In the genomic region with DNA sequence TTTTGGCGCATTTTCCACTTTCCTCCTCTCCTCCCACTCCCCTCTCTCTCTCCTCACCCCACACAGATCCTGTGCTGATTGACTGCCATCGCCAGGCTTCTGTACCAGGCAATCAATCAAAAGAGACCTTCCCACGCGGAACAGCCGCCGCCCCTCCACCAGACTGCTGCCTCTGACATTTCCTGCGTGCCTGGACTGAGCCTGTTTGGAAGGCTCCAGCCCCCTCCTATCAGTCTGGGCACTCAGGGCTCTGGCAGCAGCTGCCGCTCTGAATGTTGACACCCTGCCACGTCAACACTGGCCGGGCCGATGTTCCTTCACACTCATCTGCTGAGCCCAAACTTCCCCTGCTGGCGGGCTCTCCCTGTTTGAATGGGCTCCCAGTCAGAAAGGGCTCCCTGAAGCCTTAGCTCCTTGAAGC, we compare ENCODE assay signal across 7 cellular contexts.
DNase-seq lines count a peak whose midpoint lies in the region; ATAC-seq and TF ChIP-seq lines count a peak whose summit lies in the region.

No MANE protein-coding gene starts in this region.

- H3K4me1 ChIP-seq in adrenal gland (replicated peaks in 1 of 2): peaks cover 0 to 10% of the 10 kb centered on the region in 2 donors

- ATAC-seq in HG02759 (IDR thresholded peaks at IDR 0.05; ENCODE audit: unreplicated experiment) (peak; percentile 63), HG02763 (IDR thresholded peaks at IDR 0.05; ENCODE audit: unreplicated experiment) (no peak)

- intact Hi-C loops in adrenal gland (cut with DNase I): no loop called here

- H3K36me3 ChIP-seq in adrenal gland (replicated peaks in 1 of 2): no peaks in the 10 kb centered on the region

- 14 to 25% (median 17%) methylated on average over 6 to 12 of the region's 12 CpGs for WGBS in adrenal gland, 4 donors

- H3K27ac ChIP-seq in adrenal gland: no peak overlapping the region

- no peaks in the 10 kb centered on the region for H3K27me3 ChIP-seq in adrenal gland

- H3K9me3 ChIP-seq in adrenal gland (replicated peaks in 1 of 3): no peaks in the 10 kb centered on the region

- TF ChIP-seq POLR2A in adrenal gland (IDR thresholded peaks at IDR 0.05): no peak

- no peak for TF ChIP-seq CTCF in adrenal gland (IDR thresholded peaks at IDR 0.05)
- no peak for TF ChIP-seq CTCF in GM10266 (IDR thresholded peaks at IDR 0.05; ENCODE audit: control insufficient read depth, insufficient read depth, low read depth, missing control alignments)

- peak; percentile 19 to 58 (median 38) for DNase-seq in adrenal gland
- peak; percentile 89 for DNase-seq in islet precursor cell
- peak; percentile 63 for DNase-seq in superior temporal gyrus (ENCODE audit: extremely low spot score)
- no peak for DNase-seq in GM10266 (ENCODE audit: extremely low spot score)
- no peak for DNase-seq in NOMO-1 (lab: John Stamatoyannopoulos, UW; ENCODE audit: unreplicated experiment in 2 of 2)

- H3K4me3 ChIP-seq in adrenal gland: no peak overlapping the region

Comparison
In these comparisons a context has a peak if more than half of its experiments do, and no peak if none do; other contexts are left out.
1. DNase-seq: peak in adrenal gland (7 of 7), islet precursor cell (single experiment) and superior temporal gyrus (single experiment); none in GM10266 (single experiment) and NOMO-1 (0 of 2).